11 cellular contexts compared by ENCODE assay signal in the genomic region with DNA sequence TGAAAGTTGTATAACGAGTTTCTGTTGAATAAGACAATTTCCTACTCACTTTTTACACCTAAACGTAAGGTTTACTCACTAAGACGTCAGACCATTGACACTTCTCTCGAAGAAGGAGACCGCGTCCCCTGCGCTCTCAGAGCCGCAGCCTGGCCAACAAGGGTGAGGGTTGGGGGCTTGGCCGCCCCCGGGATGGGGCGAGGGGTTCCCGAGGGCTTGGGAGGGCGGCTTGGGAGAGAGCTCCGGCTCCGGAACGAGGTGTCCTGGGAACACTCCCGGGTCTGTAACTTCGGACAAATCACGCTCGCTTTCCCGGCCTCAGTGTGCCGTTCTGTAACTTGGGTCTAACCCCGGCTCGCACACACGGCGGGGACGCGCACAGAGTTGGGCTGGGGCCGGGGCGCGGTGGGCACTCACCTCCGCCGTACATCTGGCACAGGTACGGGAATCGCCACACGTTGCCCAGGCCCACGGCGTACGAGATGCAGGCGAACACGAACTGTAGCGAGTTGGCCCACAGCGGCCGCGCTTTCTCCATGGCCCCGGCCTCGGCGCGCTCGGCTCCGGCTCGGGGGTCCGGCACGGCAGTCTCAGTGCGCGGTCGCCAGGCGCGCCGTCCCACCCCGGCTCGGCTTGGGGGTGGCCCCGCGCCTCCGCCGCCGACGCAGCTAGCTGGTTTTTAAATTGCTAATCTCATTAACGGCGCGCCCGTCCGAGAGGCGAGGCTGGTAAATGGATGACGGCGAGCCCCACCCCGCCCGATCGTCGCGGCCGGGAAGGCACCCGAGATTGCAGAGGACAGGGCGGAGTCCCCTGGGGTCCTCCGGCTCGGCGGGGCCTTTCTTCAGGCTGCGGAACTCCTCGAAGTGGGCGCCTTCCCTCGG. TPM values are rescaled to one million over a fixed set of nuclear protein-coding genes. Genes with fewer than 3 reads are reported as not detected.
DNase-seq lines count a peak whose midpoint lies in the region; ATAC-seq, FAIRE-seq and TF ChIP-seq lines count a peak whose summit lies in the region.
"Had no signal": no experiment of that assay in that cellular context is flagged by ENCODE, and none has a peak within 500 bp of the region (broad histone marks: within the 10 kb centered on the region; RNA-seq: fewer than 3 reads in every experiment).

TSS of gene SLC6A20 (minus strand) at position 655 of the 884 bp plus-strand sequence. CDS start at position 538, 117 bp downstream.

- H3K4me2 ChIP-seq in keratinocyte (ENCODE audit: control insufficient read depth, extremely low read depth, insufficient read depth, low read depth, low read length), result peak within 1 kb of the TSS; percentile 85

- peak within 1 kb of the TSS; percentile 69 for H3K4me3 Mint-ChIP-seq in activated naive CD8-positive, alpha-beta T cell treated with anti-CD3 and anti-CD28 coated beads, Interleukin-2, amount 10 ng/mL, durations not matched to agents 7 days and 5 days
- H3K4me3 Mint-ChIP-seq in stimulated activated effector memory CD8-positive, alpha-beta T cell treated with anti-CD3 and anti-CD28 coated beads, Interleukin-12 subunit alpha, Interleukin-12 subunit beta, amount 100 ng/mL, for 72 hours, result peak within 1 kb of the TSS; percentile 72

- FAIRE-seq in keratinocyte (lab: Jason Lieb, UNC), result no peak
- FAIRE-seq in HTR-8/SVneo (lab: Jason Lieb, UNC), result no peak
- FAIRE-seq: islet of Langerhans had no signal

- H3K36me3 Mint-ChIP-seq in activated naive CD8-positive, alpha-beta T cell treated with anti-CD3 and anti-CD28 coated beads, Interleukin-2, amount 10 ng/mL, durations not matched to agents 7 days and 5 days, result no peaks in the 10 kb centered on the region
- H3K36me3 Mint-ChIP-seq in stimulated activated effector memory CD8-positive, alpha-beta T cell treated with anti-CD3 and anti-CD28 coated beads, Interleukin-12 subunit alpha, Interleukin-12 subunit beta, amount 100 ng/mL, for 72 hours, result no peaks in the 10 kb centered on the region

- peaks cover 3% of the 10 kb centered on the region for H3K4me1 ChIP-seq in keratinocyte (ENCODE audit: control insufficient read depth, extremely low read depth, insufficient read depth, low read length)

- H3K27ac Mint-ChIP-seq in activated naive CD8-positive, alpha-beta T cell treated with anti-CD3 and anti-CD28 coated beads, Interleukin-2, amount 10 ng/mL, durations not matched to agents 7 days and 5 days, result no peak within 1 kb of the TSS
- H3K27ac Mint-ChIP-seq in stimulated activated effector memory CD8-positive, alpha-beta T cell treated with anti-CD3 and anti-CD28 coated beads, Interleukin-12 subunit alpha, Interleukin-12 subunit beta, amount 100 ng/mL, for 72 hours, result no peak within 1 kb of the TSS

- peak within 1 kb of the TSS; percentile 66 for H3K9ac ChIP-seq in keratinocyte (ENCODE audit: control insufficient read depth, extremely low read depth, insufficient read depth, low read length)

- POLR2A ChIA-PET in activated naive CD8-positive, alpha-beta T cell treated with anti-CD3 and anti-CD28 coated beads, Interleukin-2, amount 10 ng/mL, durations not matched to agents 7 days and 5 days (lab: Charles Lee), result no interaction called here

- H3K27ac ChIP-seq in keratinocyte (ENCODE audit: control insufficient read depth, insufficient read depth, low read length), result no peak within 1 kb of the TSS
- H3K27ac ChIP-seq: 22Rv1 had no signal

- H3K9me3 Mint-ChIP-seq in activated naive CD8-positive, alpha-beta T cell treated with anti-CD3 and anti-CD28 coated beads, Interleukin-2, amount 10 ng/mL, durations not matched to agents 7 days and 5 days, result no peaks in the 10 kb centered on the region
- no peaks in the 10 kb centered on the region for H3K9me3 Mint-ChIP-seq in stimulated activated effector memory CD8-positive, alpha-beta T cell treated with anti-CD3 and anti-CD28 coated beads, Interleukin-12 subunit alpha, Interleukin-12 subunit beta, amount 100 ng/mL, for 72 hours

- H3K27me3 Mint-ChIP-seq in activated naive CD8-positive, alpha-beta T cell treated with anti-CD3 and anti-CD28 coated beads, Interleukin-2, amount 10 ng/mL, durations not matched to agents 7 days and 5 days, result peaks cover 73% of the 10 kb centered on the region

- DNase-seq in DMS 273 (lab: John Stamatoyannopoulos, UW; ENCODE audit: unreplicated experiment) (peak; percentile 29), DMS 273 treated with DMSO at 0.1 percent for 48 hours (lab: John Stamatoyannopoulos, UW) (no peak), keratinocyte (ENCODE audit: low read depth, low spot score) (no peak), HTR-8/SVneo (ENCODE audit: insufficient read length, low spot score) (no peak), NCI-H2171 (lab: John Stamatoyannopoulos, UW) (no peak)
- peak; percentile 43 for DNase-seq in activated naive CD8-positive, alpha-beta T cell treated with anti-CD3 and anti-CD28 coated beads, Interleukin-2, amount 10 ng/mL, durations not matched to agents 7 days and 5 days
- DNase-seq in stimulated activated effector memory CD8-positive, alpha-beta T cell treated with anti-CD3 and anti-CD28 coated beads, Interleukin-12 subunit alpha, Interleukin-12 subunit beta, amount 100 ng/mL, for 72 hours (ENCODE audit: low spot score in 2 of 2), result peak; percentile 15 to 55

- no peaks in the 10 kb centered on the region for H3K79me2 ChIP-seq in keratinocyte (ENCODE audit: control insufficient read depth, insufficient read depth, low read length)

- peak within 1 kb of the TSS; percentile 79 for H2AFZ ChIP-seq in keratinocyte (ENCODE audit: control insufficient read depth, low read length)

- dilution Hi-C loops in keratinocyte (cut with MboI; ENCODE audit: extremely low pct_ligation_motif_present, low sequenced_read_pairs), result no loop called here

- H3K9me3 ChIP-seq in keratinocyte (ENCODE audit: control insufficient read depth, low read depth, low read length), result no peaks in the 10 kb centered on the region

- peaks cover 6% of the 10 kb centered on the region for H3K4me1 Mint-ChIP-seq in activated naive CD8-positive, alpha-beta T cell treated with anti-CD3 and anti-CD28 coated beads, Interleukin-2, amount 10 ng/mL, durations not matched to agents 7 days and 5 days
- peaks cover 17% of the 10 kb centered on the region for H3K4me1 Mint-ChIP-seq in stimulated activated effector memory CD8-positive, alpha-beta T cell treated with anti-CD3 and anti-CD28 coated beads, Interleukin-12 subunit alpha, Interleukin-12 subunit beta, amount 100 ng/mL, for 72 hours

- peak; percentile 26 for ATAC-seq in activated naive CD8-positive, alpha-beta T cell treated with anti-CD3 and anti-CD28 coated beads, Interleukin-2, amount 10 ng/mL, durations not matched to agents 7 days and 5 days (ENCODE audit: low read depth)
- ATAC-seq in stimulated activated effector memory CD8-positive, alpha-beta T cell treated with anti-CD3 and anti-CD28 coated beads, Interleukin-12 subunit alpha, Interleukin-12 subunit beta, amount 100 ng/mL, for 72 hours, result peak; percentile 69
- ATAC-seq in HG02970 (IDR thresholded peaks at IDR 0.05; ENCODE audit: low FRiP score, unreplicated experiment), result no peak

- no peaks in the 10 kb centered on the region for H3K36me3 ChIP-seq in keratinocyte (ENCODE audit: control insufficient read depth in 2 of 2, extremely low read depth in 1 of 2, insufficient read depth in 2 of 2, low read length in 2 of 2)

- H4K20me1 ChIP-seq in keratinocyte (ENCODE audit: control insufficient read depth, extremely low read depth, insufficient read depth, low read length), result no peaks in the 10 kb centered on the region

- no peaks in the 10 kb centered on the region for H3K9me1 ChIP-seq in keratinocyte (ENCODE audit: control insufficient read depth, extremely low read depth, insufficient read depth, low read length)

- H3K4me3 ChIP-seq in keratinocyte (ENCODE audit: control insufficient read depth in 2 of 3, extremely low read depth in 1 of 3, insufficient read depth in 2 of 3, low read depth in 1 of 3, low read length in 3 of 3), result peak within 1 kb of the TSS; percentile 44 to 58 (median 51)

- H3K27me3 ChIP-seq in keratinocyte (ENCODE audit: control insufficient read depth, extremely low read depth, insufficient read depth, low read length), result peaks cover 19% of the 10 kb centered on the region

- TF ChIP-seq CTCF in keratinocyte (optimal IDR thresholded peaks at IDR 0.05 in 1 of 3, IDR thresholded peaks at IDR 0.05 in 1 of 3, conservative IDR thresholded peaks at IDR 0.05 in 1 of 3; ENCODE audit: extremely low read depth in 1 of 3, insufficient read depth in 2 of 3, low read length in 3 of 3), result no peak

RNA-seq across cellular contexts. Expression of gene SLC6A20, which starts in this region (rescaled TPM):
- not detected for total RNA-seq in activated naive CD8-positive, alpha-beta T cell treated with anti-CD3 and anti-CD28 coated beads, Interleukin-2, amount 10 ng/mL, durations not matched to agents 7 days and 5 days
- 0.34 to 0.66 TPM (median 0.37 TPM) in 3 replicates for polyA plus RNA-seq in keratinocyte
- 0.44 TPM for polyA plus RNA-seq in keratinocyte (2011; ENCODE audit: low read depth)
- 0.12 TPM in 2 replicates for polyA plus RNA-seq in keratinocyte (2011; cell fraction: cytosol; rRNA removed)
- 0.53 and 0.64 TPM in 2 replicates for polyA plus RNA-seq in keratinocyte (2011; cell fraction: nucleus; rRNA removed)
- polyA plus RNA-seq in keratinocyte (2012; ENCODE audit: low replicate concordance), result 0.21 and 1.3 TPM in 2 replicates
- 0.16 to 3.6 TPM (median 0.82 TPM) in 3 replicates for polyA minus RNA-seq in keratinocyte
- polyA minus RNA-seq in keratinocyte (2011; cell fraction: cytosol; rRNA and poly(A)+ RNA removed), result not detected
- 1.4 and 1.6 TPM in 2 replicates for polyA minus RNA-seq in keratinocyte (2011; cell fraction: nucleus; rRNA and poly(A)+ RNA removed)
- total RNA-seq: NCI-H460 had no signal

Comparison
In these comparisons a context has a peak if more than half of its experiments do, and no peak if none do; other contexts are left out.
1. DNase-seq: peak in DMS 273 (single experiment) and stimulated activated effector memory CD8-positive, alpha-beta T cell treated with anti-CD3 and anti-CD28 coated beads, Interleukin-12 subunit alpha, Interleukin-12 subunit beta, amount 100 ng/mL, for 72 hours (2 of 2); none in DMS 273 treated with DMSO at 0.1 percent for 48 hours (single experiment), keratinocyte (single experiment), HTR-8/SVneo (single experiment) and NCI-H2171 (single experiment).
2. Peak in DNase-seq and ATAC-seq in activated naive CD8-positive, alpha-beta T cell treated with anti-CD3 and anti-CD28 coated beads, Interleukin-2, amount 10 ng/mL, durations not matched to agents 7 days and 5 days; RNA of the gene not detected or under 1 TPM.